Comparison of ENCODE assay signal across 14 cellular contexts in the genomic region with DNA sequence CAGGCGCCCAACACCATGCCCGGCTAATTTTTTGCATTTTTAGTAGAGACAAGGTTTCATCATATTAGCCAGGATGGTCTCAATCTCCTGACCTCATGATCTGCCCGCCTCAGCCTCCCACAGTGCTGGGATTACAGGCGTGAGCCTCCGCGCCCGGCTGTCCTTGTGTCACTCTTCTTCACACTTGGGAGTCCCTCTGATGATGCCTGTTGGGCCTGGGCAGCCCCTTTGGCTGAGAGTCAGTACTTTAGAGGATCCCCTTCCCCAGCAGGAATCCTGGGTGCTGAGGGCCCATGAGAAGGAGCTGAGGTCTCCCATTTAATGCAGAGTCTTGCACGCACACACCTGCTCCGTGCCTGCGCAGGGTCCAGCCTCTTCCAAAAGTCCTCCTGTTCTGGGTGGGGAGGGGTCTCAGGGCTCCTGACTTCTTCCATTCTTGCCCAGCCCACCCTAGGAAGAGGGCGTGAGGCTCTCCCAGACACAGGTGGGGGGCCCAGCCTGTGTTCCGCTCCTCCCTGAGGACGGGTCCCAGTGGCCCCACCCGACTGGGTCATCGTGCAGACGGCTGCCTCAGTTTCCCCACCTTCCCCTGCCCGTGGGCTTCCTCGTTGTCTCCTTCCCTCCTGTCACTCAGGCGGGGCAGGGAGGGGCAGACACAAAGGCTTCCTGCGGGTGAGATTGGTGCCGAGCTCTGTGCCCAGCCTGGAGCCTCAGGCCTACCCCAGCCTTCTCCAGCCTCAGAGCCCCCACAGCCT. TPM values are rescaled to one million over a fixed set of nuclear protein-coding genes. Genes with fewer than 3 reads are reported as not detected.
A peak's percentile ranks its signal among the peaks of the same experiment; 100 is the strongest.
DNase-seq lines count a peak whose midpoint lies in the region; ATAC-seq and TF ChIP-seq lines count a peak whose summit lies in the region.
"Had no signal": no experiment of that assay in that cellular context is flagged by ENCODE, and none has a peak within 500 bp of the region (broad histone marks: within the 10 kb centered on the region; RNA-seq: fewer than 3 reads in every experiment).

No MANE protein-coding gene starts in this region.

- intact Hi-C loops in left cardiac atrium (cut with DNase I) (no loop called here), Right ventricle myocardium inferior (cut with DNase I) (no loop called here)

- no peak overlapping the region for H3K27ac Mint-ChIP-seq in endodermal cell

- peak; percentile 15 for DNase-seq in left cardiac atrium
- no peak for DNase-seq in Right ventricle myocardium inferior (ENCODE audit: missing footprints)
- DNase-seq in H7: peak; percentile 43
- peak; percentile 37 for DNase-seq in endodermal cell
- no peak for DNase-seq in neuronal stem cell (ENCODE audit: low spot score)
- DNase-seq in NCI-H1092 (lab: John Stamatoyannopoulos, UW): no peak
- DNase-seq in NCI-H187 (lab: John Stamatoyannopoulos, UW): no peak
- DNase-seq: KBM-7, NCI-H146, NCI-H524 had no signal

- peaks cover 2% of the 10 kb centered on the region for H3K4me1 Mint-ChIP-seq in endodermal cell

- no peaks in the 10 kb centered on the region for H3K36me3 ChIP-seq in H7 (replicated peaks; ENCODE audit: control insufficient read depth, insufficient read depth, low read length)
- no peaks in the 10 kb centered on the region for H3K36me3 ChIP-seq in endodermal cell (ENCODE audit: control insufficient read depth, insufficient read depth, low read length)
- H3K36me3 ChIP-seq in neuronal stem cell (replicated peaks in 1 of 2; ENCODE audit: control insufficient read depth in 2 of 2, insufficient read depth in 2 of 2, low read length in 2 of 2): no peaks in the 10 kb centered on the region

- peak overlapping the region; percentile 3 for H2BK15ac ChIP-seq in neuronal stem cell (ENCODE audit: low read length)

- H3K4me2 ChIP-seq in neuronal stem cell (ENCODE audit: insufficient read depth, low read length, poor library complexity, severe bottlenecking): no peak overlapping the region

- H3K4me3 ChIP-seq in H7 (ENCODE audit: insufficient read depth, low read depth, low read length): no peak overlapping the region
- H3K4me3 ChIP-seq in endodermal cell (ENCODE audit: low read length): no peak overlapping the region
- H3K4me3 ChIP-seq in neuronal stem cell (ENCODE audit: low read length in 2 of 2): no peak overlapping the region
- H3K4me3 ChIP-seq: SK-N-MC had no signal

- no peaks in the 10 kb centered on the region for H3K27me3 ChIP-seq in H7 (ENCODE audit: control insufficient read depth, insufficient read depth, low read length)
- peaks cover 10% of the 10 kb centered on the region for H3K27me3 ChIP-seq in endodermal cell (ENCODE audit: control insufficient read depth, insufficient read depth, low read length, poor library complexity, severe bottlenecking)
- H3K27me3 ChIP-seq in neuronal stem cell (ENCODE audit: control insufficient read depth in 3 of 3, insufficient read depth in 3 of 3, low read depth in 1 of 3, low read length in 3 of 3): peaks cover 0 to 48% (median 10%) of the 10 kb centered on the region in 3 experiments

- no peak overlapping the region for H2AK5ac ChIP-seq in neuronal stem cell (ENCODE audit: low read depth, low read length)

- H3K79me1 ChIP-seq in neuronal stem cell (ENCODE audit: low read depth, low read length): peaks cover 2% of the 10 kb centered on the region

- no peak overlapping the region for H3K18ac ChIP-seq in neuronal stem cell (ENCODE audit: low read length)

- H3K9ac ChIP-seq in endodermal cell (ENCODE audit: extremely low read depth, low read length, poor library complexity, severe bottlenecking) (no peak overlapping the region), neuronal stem cell (ENCODE audit: low read depth, low read length, poor library complexity) (no peak overlapping the region)

- no peak overlapping the region for H4K8ac ChIP-seq in neuronal stem cell (ENCODE audit: low read depth, low read length)

- H3K4me1 ChIP-seq in endodermal cell (ENCODE audit: control insufficient read depth, insufficient read depth, low read length) (no peaks in the 10 kb centered on the region), neuronal stem cell (ENCODE audit: control insufficient read depth in 2 of 2, insufficient read depth in 1 of 2, low read depth in 1 of 2, low read length in 2 of 2) (peaks cover 16 to 18% of the 10 kb centered on the region in 2 donors)

- ATAC-seq in left cardiac atrium: no peak
- no peak for ATAC-seq in Right ventricle myocardium inferior
- ATAC-seq in HG02763 (IDR thresholded peaks at IDR 0.05; ENCODE audit: unreplicated experiment): no peak

- H3K9me3 ChIP-seq in endodermal cell (ENCODE audit: control insufficient read depth, low read length): no peaks in the 10 kb centered on the region
- H3K9me3 ChIP-seq in neuronal stem cell (replicated peaks in 1 of 2; ENCODE audit: control insufficient read depth in 2 of 2, insufficient read depth in 1 of 2, low read depth in 1 of 2, low read length in 2 of 2): peaks cover 0 to 7% of the 10 kb centered on the region in 2 donors

- H2BK5ac ChIP-seq in neuronal stem cell (ENCODE audit: low read length): no peak overlapping the region

- H3K36me3 Mint-ChIP-seq in endodermal cell (ENCODE audit: low read depth): peaks cover 4% of the 10 kb centered on the region

- H2AFZ ChIP-seq in neuronal stem cell (ENCODE audit: low read length): no peak overlapping the region

- peaks cover 11% of the 10 kb centered on the region for H3K9me3 Mint-ChIP-seq in endodermal cell

- H3K27ac ChIP-seq in endodermal cell (ENCODE audit: low read depth, low read length) (no peak overlapping the region), neuronal stem cell (replicated peaks; ENCODE audit: low read length) (no peak overlapping the region)
- H3K27ac ChIP-seq: C4-2B, SK-N-MC had no signal

- peak overlapping the region; percentile 41 for H2BK12ac ChIP-seq in neuronal stem cell (ENCODE audit: low read length)

- H4K91ac ChIP-seq in neuronal stem cell (ENCODE audit: low read depth, low read length, poor library complexity): no peak overlapping the region

- peak overlapping the region; percentile 16 for H3K23ac ChIP-seq in neuronal stem cell (ENCODE audit: low read depth, low read length, poor library complexity)

- TF ChIP-seq CTCF in endodermal cell (conservative IDR thresholded peaks at IDR 0.05): no peak

- WGBS in endodermal cell (ENCODE audit: insufficient coverage in 1 of 2, insufficient read length in 1 of 2), 2 experiments: 92 to 93% methylated on average over 9 to 21 of the region's 21 CpGs
- WGBS in neuronal stem cell (ENCODE audit: extremely low coverage in 2 of 2, insufficient read length in 2 of 2, insufficient replicate concordance in 1 of 2), 2 donors: no CpG with 5 or more reads among the region's 21 CpGs

- no peak overlapping the region for H2BK120ac ChIP-seq in neuronal stem cell (ENCODE audit: low read depth, low read length)

- H3K14ac ChIP-seq in neuronal stem cell (ENCODE audit: low read length): no peak overlapping the region

- H3K27me3 Mint-ChIP-seq in endodermal cell (ENCODE audit: insufficient read depth): peaks cover 14% of the 10 kb centered on the region

- no peak overlapping the region for H3K4me3 Mint-ChIP-seq in endodermal cell

- no peak overlapping the region for H3K4ac ChIP-seq in neuronal stem cell (ENCODE audit: low read length)

RNA-seq across cellular contexts. Expression of a gene that starts 3.9 kb away (rescaled TPM):
- not detected for total RNA-seq in left cardiac atrium
- total RNA-seq in Right ventricle myocardium inferior: 0.24 TPM
- not detected in 2 replicates for total RNA-seq in H7 (2014; rRNA removed; shearing (Covaris generic))
- 1 to 10 TPM in 1 of 2 donors, under 1 TPM in 1; 0.93 to 1.2 TPM for total RNA-seq in endodermal cell
- polyA plus RNA-seq in endodermal cell (2013, experiment 1 of 2): 1.1 TPM
- 0.21 TPM for polyA plus RNA-seq in endodermal cell (2013, experiment 2 of 2)
- polyA plus RNA-seq in neuronal stem cell (2013, experiment 1 of 2): 1.3 TPM
- polyA plus RNA-seq in neuronal stem cell (2013, experiment 2 of 2): 1.3 TPM
- total RNA-seq: Daoy had no signal

RNA-seq across cellular contexts. Expression of a gene that starts 28.8 kb away (rescaled TPM):
- total RNA-seq in left cardiac atrium (under 1 TPM in 1 of 2 donors, not detected in 1; 0.44 TPM), Right ventricle myocardium inferior (not detected), endodermal cell (1 to 10 TPM in 1 of 2 donors, under 1 TPM in 1; 0.95 to 1.7 TPM)
- total RNA-seq in H7 (2014; rRNA removed; shearing (Covaris generic)): not detected in 2 replicates
- not detected for polyA plus RNA-seq in endodermal cell (2013, experiment 1 of 2)
- 0.25 TPM for polyA plus RNA-seq in endodermal cell (2013, experiment 2 of 2)
- polyA plus RNA-seq in neuronal stem cell (2013, experiment 1 of 2): 0.21 TPM
- polyA plus RNA-seq in neuronal stem cell (2013, experiment 2 of 2): 0.36 TPM

RNA-seq across cellular contexts. Expression of a gene that starts 36.3 kb away (rescaled TPM):
- total RNA-seq in left cardiac atrium: 1 to 10 TPM; 1.2 to 1.6 TPM
- total RNA-seq in Right ventricle myocardium inferior: 1.4 TPM
- 0.07 and 0.89 TPM in 2 replicates for total RNA-seq in H7 (2014; rRNA removed; shearing (Covaris generic))
- under 1 TPM in 1 of 2 donors, not detected in 1; 0.20 TPM for total RNA-seq in endodermal cell
- polyA plus RNA-seq in endodermal cell (2013, experiment 1 of 2): not detected
- polyA plus RNA-seq in endodermal cell (2013, experiment 2 of 2): not detected
- polyA plus RNA-seq in neuronal stem cell (2013, experiment 1 of 2): 0.06 TPM
- polyA plus RNA-seq in neuronal stem cell (2013, experiment 2 of 2): 0.08 TPM
- total RNA-seq: Daoy had no signal

RNA-seq across cellular contexts. Expression of a gene that starts 54.2 kb away (rescaled TPM):
- total RNA-seq in left cardiac atrium: 100 to 1,000 TPM; 132 to 173 TPM
- total RNA-seq in Right ventricle myocardium inferior: 125 TPM
- total RNA-seq in H7 (2014; rRNA removed; shearing (Covaris generic)): 102 and 127 TPM in 2 replicates
- 10 to 100 TPM; 85.9 to 95.6 TPM for total RNA-seq in endodermal cell
- 77.8 TPM for polyA plus RNA-seq in endodermal cell (2013, experiment 1 of 2)
- 71.1 TPM for polyA plus RNA-seq in endodermal cell (2013, experiment 2 of 2)
- polyA plus RNA-seq in neuronal stem cell (2013, experiment 1 of 2): 62.8 TPM
- 64.4 TPM for polyA plus RNA-seq in neuronal stem cell (2013, experiment 2 of 2)

RNA-seq across cellular contexts. Expression of a gene that starts 54.4 kb away (rescaled TPM):
- total RNA-seq in left cardiac atrium (10 to 100 TPM; 11.3 to 16.0 TPM), Right ventricle myocardium inferior (8.3 TPM), endodermal cell (10 to 100 TPM; 24.8 to 31.5 TPM)
- 40.3 and 47.2 TPM in 2 replicates for total RNA-seq in H7 (2014; rRNA removed; shearing (Covaris generic))
- 27.8 TPM for polyA plus RNA-seq in endodermal cell (2013, experiment 1 of 2)
- polyA plus RNA-seq in endodermal cell (2013, experiment 2 of 2): 24.0 TPM
- polyA plus RNA-seq in neuronal stem cell (2013, experiment 1 of 2): 24.2 TPM
- polyA plus RNA-seq in neuronal stem cell (2013, experiment 2 of 2): 23.9 TPM

Comparison
In these comparisons a context has a peak if more than half of its experiments do, and no peak if none do; other contexts are left out.
1. DNase-seq: peak in left cardiac atrium (single experiment), H7 (single experiment) and endodermal cell (single experiment); none in Right ventricle myocardium inferior (single experiment), neuronal stem cell (single experiment), NCI-H1092 (single experiment) and NCI-H187 (0 of 2).